In genomic region chr2:141475801-141476200, GRCh38 we compare ENCODE assay signal across 18 cellular contexts.
A peak's percentile ranks its signal among the peaks of the same experiment; 100 is the strongest.
DNase-seq lines count a peak whose midpoint lies in the region; ATAC-seq and TF ChIP-seq lines count a peak whose summit lies in the region.
"Had no signal": no experiment of that assay in that cellular context is flagged by ENCODE, and none has a peak within 500 bp of the region (broad histone marks: within the 10 kb centered on the region; RNA-seq: fewer than 3 reads in every experiment).

No MANE protein-coding gene starts in this region.

- peak overlapping the region; percentile 45 for H2AK5ac ChIP-seq in trophoblast cell (ENCODE audit: low read length)

- H3K27me3 ChIP-seq in trophoblast cell (ENCODE audit: insufficient read depth, low read length) (no peaks in the 10 kb centered on the region), endodermal cell (ENCODE audit: control insufficient read depth, insufficient read depth, low read length, poor library complexity, severe bottlenecking) (no peaks in the 10 kb centered on the region)
- H3K27me3 ChIP-seq: BE2C had no signal

- H3K27me3 Mint-ChIP-seq in endodermal cell (ENCODE audit: insufficient read depth) = no peaks in the 10 kb centered on the region
- H3K27me3 Mint-ChIP-seq: CD4-positive, alpha-beta memory T cell had no signal

- peaks cover 4% of the 10 kb centered on the region for H3K79me1 ChIP-seq in trophoblast cell (ENCODE audit: low read length)

- H2BK120ac ChIP-seq in trophoblast cell (ENCODE audit: insufficient read depth, low read length, poor library complexity) = no peak overlapping the region

- H3K27ac ChIP-seq in trophoblast cell (ENCODE audit: low read depth, low read length) = no peak overlapping the region
- no peak overlapping the region for H3K27ac ChIP-seq in endodermal cell (ENCODE audit: low read depth, low read length)
- H3K27ac ChIP-seq: A549 had no signal

- no peak for ATAC-seq in HG02763 (IDR thresholded peaks at IDR 0.05; ENCODE audit: unreplicated experiment)
- ATAC-seq: A549 had no signal

- no peaks in the 10 kb centered on the region for H3K79me2 ChIP-seq in trophoblast cell (ENCODE audit: control insufficient read depth, insufficient read depth, low read length, poor library complexity)

- H3K4me3 ChIP-seq in trophoblast cell (ENCODE audit: low read depth, low read length) (no peak overlapping the region), endodermal cell (ENCODE audit: low read length) (no peak overlapping the region)
- H3K4me3 ChIP-seq: A549, HAP-1 had no signal

- H3K9ac ChIP-seq in trophoblast cell (ENCODE audit: low read length) = no peak overlapping the region
- no peak overlapping the region for H3K9ac ChIP-seq in endodermal cell (ENCODE audit: extremely low read depth, low read length, poor library complexity, severe bottlenecking)

- no peak overlapping the region for H3K4me2 ChIP-seq in trophoblast cell (ENCODE audit: low read length)
- H3K4me2 ChIP-seq: A549 had no signal

- no peak overlapping the region for H4K8ac ChIP-seq in trophoblast cell (ENCODE audit: low read depth, low read length)

- H3K27ac Mint-ChIP-seq in endodermal cell = no peak overlapping the region
- H3K27ac Mint-ChIP-seq: CD4-positive, alpha-beta memory T cell; HFFc6 had no signal

- H3K4me3 Mint-ChIP-seq in endodermal cell = no peak overlapping the region
- H3K4me3 Mint-ChIP-seq: CD4-positive, alpha-beta memory T cell; HFFc6 had no signal

- no peak overlapping the region for H2AFZ ChIP-seq in trophoblast cell (ENCODE audit: insufficient read depth, low read length, poor library complexity)

- 100% methylated on average over 1 of the region's 6 CpGs for WGBS in trophoblast cell (ENCODE audit: extremely low coverage, insufficient coverage, insufficient read length)
- WGBS in endodermal cell (ENCODE audit: insufficient coverage in 1 of 2, insufficient read length in 1 of 2), 2 experiments = 75 to 80% methylated on average over 4 to 5 of the region's 6 CpGs

- TF ChIP-seq CTCF in endodermal cell (conservative IDR thresholded peaks at IDR 0.05) = no peak

- H3K4me1 Mint-ChIP-seq in endodermal cell = peaks cover 10% of the 10 kb centered on the region
- H3K4me1 Mint-ChIP-seq: CD4-positive, alpha-beta memory T cell had no signal

- H3K9me3 ChIP-seq in trophoblast cell (ENCODE audit: insufficient read depth, low read depth, low read length) = no peaks in the 10 kb centered on the region
- H3K9me3 ChIP-seq in endodermal cell (ENCODE audit: control insufficient read depth, low read length) = no peaks in the 10 kb centered on the region
- H3K9me3 ChIP-seq: A549, BE2C, HAP-1 had no signal

- H4K91ac ChIP-seq in trophoblast cell (ENCODE audit: low read depth, low read length) = peak overlapping the region; percentile 19

- H3K36me3 ChIP-seq in trophoblast cell (ENCODE audit: control insufficient read depth in 1 of 2, insufficient read depth in 2 of 2, low read length in 2 of 2) (no peaks in the 10 kb centered on the region), endodermal cell (ENCODE audit: control insufficient read depth, insufficient read depth, low read length) (no peaks in the 10 kb centered on the region)
- H3K36me3 ChIP-seq: BE2C, HAP-1 had no signal

- H3K36me3 Mint-ChIP-seq in endodermal cell (ENCODE audit: low read depth) = no peaks in the 10 kb centered on the region
- H3K36me3 Mint-ChIP-seq: CD4-positive, alpha-beta memory T cell had no signal

- DNase-seq in NCI-H2171 treated with DMSO at 0.1 percent for 48 hours (lab: John Stamatoyannopoulos, UW) (peak; percentile 26), NCI-H2171 (lab: John Stamatoyannopoulos, UW) (no peak), cerebellar cortex (ENCODE audit: low spot score) (peak; percentile 69), trophoblast cell (no peak), endodermal cell (no peak)
- DNase-seq: 8988T; ACHN; AML-193; BE2C; CD4-positive, alpha-beta memory T cell; COR-L47; DMS53; DMS79 treated with DMSO at 0.1 percent for 48 hours; GOT3; HFFc6 had no signal

- no peak overlapping the region for H3K14ac ChIP-seq in trophoblast cell (ENCODE audit: low read length)

- H3K4me1 ChIP-seq in trophoblast cell (ENCODE audit: control insufficient read depth in 1 of 2, insufficient read depth in 2 of 2, low read length in 2 of 2) = peaks cover 0 to 2% of the 10 kb centered on the region in 2 experiments
- H3K4me1 ChIP-seq in endodermal cell (ENCODE audit: control insufficient read depth, insufficient read depth, low read length) = peaks cover 15% of the 10 kb centered on the region
- H3K4me1 ChIP-seq: BE2C, HAP-1 had no signal

- H4K12ac ChIP-seq in trophoblast cell (ENCODE audit: low read depth, low read length) = no peak overlapping the region

- no peak overlapping the region for H3K4ac ChIP-seq in trophoblast cell (ENCODE audit: low read depth, low read length)

- peaks cover 5% of the 10 kb centered on the region for H3K9me3 Mint-ChIP-seq in endodermal cell

- no peak overlapping the region for H3K23ac ChIP-seq in trophoblast cell (ENCODE audit: low read length)

- H3K18ac ChIP-seq in trophoblast cell (ENCODE audit: low read length) = no peak overlapping the region

- H2BK5ac ChIP-seq in trophoblast cell (ENCODE audit: low read depth, low read length, poor library complexity) = no peak overlapping the region

- H2BK12ac ChIP-seq in trophoblast cell (ENCODE audit: low read length) = no peak overlapping the region

Comparison
In these comparisons a context has a peak if more than half of its experiments do, and no peak if none do; other contexts are left out.
1. DNase-seq: peak in NCI-H2171 treated with DMSO at 0.1 percent for 48 hours (single experiment) and cerebellar cortex (single experiment); none in NCI-H2171 (single experiment), trophoblast cell (0 of 2) and endodermal cell (single experiment).